26 cellular contexts compared by ENCODE assay signal in genomic region chr2:16148632-16149348, GRCh38.
A peak's percentile ranks its signal among the peaks of the same experiment; 100 is the strongest.
DNase-seq lines count a peak whose midpoint lies in the region; ATAC-seq and TF ChIP-seq lines count a peak whose summit lies in the region.
"Had no signal": no experiment of that assay in that cellular context is flagged by ENCODE, and none has a peak within 500 bp of the region (broad histone marks: within the 10 kb centered on the region; RNA-seq: fewer than 3 reads in every experiment).

No MANE protein-coding gene starts in this region.

- H3K9me3 ChIP-seq in neural progenitor cell (ENCODE audit: low read depth): no peaks in the 10 kb centered on the region
- H3K9me3 ChIP-seq: heart right ventricle, prostate gland, sigmoid colon, thoracic aorta had no signal

- H3K9ac ChIP-seq in neural progenitor cell: no peak overlapping the region

- no peak overlapping the region for H3K4me3 ChIP-seq in GM23338
- H3K4me3 ChIP-seq in neural progenitor cell: no peak overlapping the region
- H3K4me3 ChIP-seq: heart right ventricle, prostate gland, sigmoid colon, thoracic aorta had no signal

- no peaks in the 10 kb centered on the region for H3K36me3 Mint-ChIP-seq in activated CD4-positive, alpha-beta T cell treated with anti-CD3 and anti-CD28 coated beads, Interleukin-2, amount 10 ng/mL, durations not matched to agents 7 days and 5 days (ENCODE audit: low read depth)
- no peaks in the 10 kb centered on the region for H3K36me3 Mint-ChIP-seq in GM23338 (ENCODE audit: low read depth)
- H3K36me3 Mint-ChIP-seq in neural progenitor cell: no peaks in the 10 kb centered on the region
- H3K36me3 Mint-ChIP-seq: CD8-positive, alpha-beta T cell; IgD-negative memory B cell had no signal

- H3K4me1 Mint-ChIP-seq in activated CD4-positive, alpha-beta T cell treated with anti-CD3 and anti-CD28 coated beads, Interleukin-2, amount 10 ng/mL, durations not matched to agents 7 days and 5 days: no peaks in the 10 kb centered on the region
- H3K4me1 Mint-ChIP-seq in GM23338 (no peaks in the 10 kb centered on the region), neural progenitor cell (peaks cover 2% of the 10 kb centered on the region)
- H3K4me1 Mint-ChIP-seq: IgD-negative memory B cell had no signal

- H3K27ac Mint-ChIP-seq in activated CD4-positive, alpha-beta T cell treated with anti-CD3 and anti-CD28 coated beads, Interleukin-2, amount 10 ng/mL, durations not matched to agents 7 days and 5 days: no peak overlapping the region
- no peak overlapping the region for H3K27ac Mint-ChIP-seq in GM23338
- H3K27ac Mint-ChIP-seq in neural progenitor cell: peak overlapping the region; percentile 23
- H3K27ac Mint-ChIP-seq: CD8-positive, alpha-beta T cell; IgD-negative memory B cell; T-helper 2 cell treated with Interferon-gamma antibody and Interleukin-4, amounts not matched to agents 5 μg/mL and 100 μg/mL, for 36 hours had no signal

- no peaks in the 10 kb centered on the region for H4K20me1 ChIP-seq in GM23338 (replicated peaks; ENCODE audit: insufficient read depth)
- H4K20me1 ChIP-seq in neural progenitor cell (ENCODE audit: low read depth): no peaks in the 10 kb centered on the region

- no peaks in the 10 kb centered on the region for H3K9me3 Mint-ChIP-seq in activated CD4-positive, alpha-beta T cell treated with anti-CD3 and anti-CD28 coated beads, Interleukin-2, amount 10 ng/mL, durations not matched to agents 7 days and 5 days
- H3K9me3 Mint-ChIP-seq in GM23338: no peaks in the 10 kb centered on the region
- H3K9me3 Mint-ChIP-seq in neural progenitor cell: peaks cover 6% of the 10 kb centered on the region
- H3K9me3 Mint-ChIP-seq: T-helper 2 cell treated with Interferon-gamma antibody and Interleukin-4, amounts not matched to agents 5 μg/mL and 100 μg/mL, for 36 hours had no signal

- H3F3A ChIP-seq in GM23338 (replicated peaks; ENCODE audit: low read depth): 0 out of 2 replicates have a peak, but pooled peaks cover 4% of the 10 kb centered on the region
- H3F3A ChIP-seq in neural progenitor cell (ENCODE audit: low read depth): peaks cover 37% of the 10 kb centered on the region

- CTCF ChIA-PET in activated CD4-positive, alpha-beta T cell treated with anti-CD3 and anti-CD28 coated beads, Interleukin-2, amount 10 ng/mL, durations not matched to agents 7 days and 5 days (lab: Charles Lee): no interaction called here

- H3K27ac ChIP-seq in GM23338 (ENCODE audit: low read depth): no peak overlapping the region
- H3K27ac ChIP-seq in neural progenitor cell: no peak overlapping the region
- H3K27ac ChIP-seq: epithelial cell of prostate, heart right ventricle, prostate gland, sigmoid colon, thoracic aorta, WERI-Rb-1 had no signal

- no peaks in the 10 kb centered on the region for H3K27me3 Mint-ChIP-seq in activated CD4-positive, alpha-beta T cell treated with anti-CD3 and anti-CD28 coated beads, Interleukin-2, amount 10 ng/mL, durations not matched to agents 7 days and 5 days
- H3K27me3 Mint-ChIP-seq in GM23338 (ENCODE audit: insufficient read depth, low read depth, poor library complexity) (peaks cover 2% of the 10 kb centered on the region), neural progenitor cell (ENCODE audit: insufficient read depth, low read depth) (peaks cover 3% of the 10 kb centered on the region)

- H2AFZ ChIP-seq in GM23338 (peak overlapping the region; percentile 34; the same call in 1 of the 2 replicates), neural progenitor cell (replicated peaks) (no peak overlapping the region)

- no peak overlapping the region for H3K4me2 ChIP-seq in GM23338
- H3K4me2 ChIP-seq in neural progenitor cell: no peak overlapping the region

- H3K79me2 ChIP-seq in GM23338 (replicated peaks; ENCODE audit: insufficient read depth) (no peaks in the 10 kb centered on the region), neural progenitor cell (ENCODE audit: low read depth) (no peaks in the 10 kb centered on the region)

- TF ChIP-seq CTCF in GM23338 (conservative IDR thresholded peaks at IDR 0.05; ENCODE audit: low read depth in 2 of 2) (no peak), neural progenitor cell (IDR thresholded peaks at IDR 0.05) (no peak)

- no peaks in the 10 kb centered on the region for H3K27me3 ChIP-seq in GM23338 (ENCODE audit: insufficient read depth)
- H3K27me3 ChIP-seq in neural progenitor cell: no peaks in the 10 kb centered on the region
- H3K27me3 ChIP-seq: heart right ventricle, sigmoid colon had no signal

- H3K4me3 Mint-ChIP-seq in activated CD4-positive, alpha-beta T cell treated with anti-CD3 and anti-CD28 coated beads, Interleukin-2, amount 10 ng/mL, durations not matched to agents 7 days and 5 days: no peak overlapping the region
- no peak overlapping the region for H3K4me3 Mint-ChIP-seq in GM23338
- H3K4me3 Mint-ChIP-seq in neural progenitor cell: no peak overlapping the region
- H3K4me3 Mint-ChIP-seq: CD8-positive, alpha-beta T cell; IgD-negative memory B cell; T-helper 2 cell treated with Interferon-gamma antibody and Interleukin-4, amounts not matched to agents 5 μg/mL and 100 μg/mL, for 36 hours had no signal

- peaks cover 7% of the 10 kb centered on the region; the same call in 1 of the 2 replicates for H3K9me2 ChIP-seq in GM23338 (ENCODE audit: insufficient read depth)

- H3K4me1 ChIP-seq in GM23338 (ENCODE audit: insufficient read depth) (no peaks in the 10 kb centered on the region), neural progenitor cell (no peaks in the 10 kb centered on the region)
- H3K4me1 ChIP-seq: heart right ventricle, prostate gland, sigmoid colon had no signal

- POLR2A ChIA-PET in activated CD4-positive, alpha-beta T cell treated with anti-CD3 and anti-CD28 coated beads, Interleukin-2, amount 10 ng/mL, durations not matched to agents 7 days and 5 days (lab: Charles Lee): no interaction called here

- ATAC-seq in GM23338 (no peak), HG03135 (IDR thresholded peaks at IDR 0.05; ENCODE audit: unreplicated experiment) (no peak)
- ATAC-seq: CD8-positive, alpha-beta T cell; heart right ventricle had no signal

- DNase-seq in activated CD4-positive, alpha-beta T cell treated with anti-CD3 and anti-CD28 coated beads, Interleukin-2, amount 10 ng/mL, durations not matched to agents 7 days and 5 days: peak; percentile 16
- DNase-seq in activated CD4-positive, alpha-beta T cell treated with anti-CD3 and anti-CD28 coated beads, Interleukin-2, amount 50 U/mL, for 4 hours: no peak
- DNase-seq in GM23338 (ENCODE audit: low spot score) (no peak), ecto neural progenitor cell (ENCODE audit: low spot score) (peak; percentile 3), neural progenitor cell (ENCODE audit: low spot score) (no peak), OCI-M2 (lab: John Stamatoyannopoulos, UW; ENCODE audit: unreplicated experiment) (no peak), NCI-H1417 treated with DMSO at 0.1 percent for 48 hours (lab: John Stamatoyannopoulos, UW) (no peak)
- DNase-seq: activated T-cell treated with anti-CD3 and anti-CD28 coated beads, Interleukin-2, amount 50 U/mL, for 1 hour; amygdala; CD8-positive, alpha-beta T cell; DMS 273 treated with DMSO at 0.1 percent for 48 hours; heart right ventricle; kidney glomerular epithelial cell; NCI-H1105; NCI-H1930; NCI-H526; NK-92 treated with Interleukin-12 subunit alpha and Interleukin-12 subunit beta, amount 100 ng/mL, for 24 hours; SHP77; sigmoid colon; WERI-Rb-1 had no signal

- H3K36me3 ChIP-seq in GM23338 (ENCODE audit: insufficient read depth): no peaks in the 10 kb centered on the region
- no peaks in the 10 kb centered on the region for H3K36me3 ChIP-seq in neural progenitor cell
- H3K36me3 ChIP-seq: heart right ventricle, prostate gland, sigmoid colon, thoracic aorta, WERI-Rb-1 had no signal

TF ChIP-seq in GM23338, 12 proteins besides CTCF, POLR2A, EP300 and RAD21:
- TF ChIP-seq CREB1 (CRISPR knock-in tag; IDR thresholded peaks at IDR 0.05; ENCODE audit: low read depth) (no peak), STAT1 (IDR thresholded peaks at IDR 0.05; ENCODE audit: unreplicated experiment) (no peak), ZNF331 (CRISPR knock-in tag; IDR thresholded peaks at IDR 0.05; ENCODE audit: low read depth) (no peak), JUNB (IDR thresholded peaks at IDR 0.05; ENCODE audit: unreplicated experiment) (no peak), NANOG (IDR thresholded peaks at IDR 0.05; ENCODE audit: borderline replicate concordance) (no peak), EZH2 (IDR thresholded peaks at IDR 0.05; ENCODE audit: low read depth, unreplicated experiment) (no peak)

Comparison
In these comparisons a context has a peak if more than half of its experiments do, and no peak if none do; other contexts are left out.
1. DNase-seq: peak in activated CD4-positive, alpha-beta T cell treated with anti-CD3 and anti-CD28 coated beads, Interleukin-2, amount 10 ng/mL, durations not matched to agents 7 days and 5 days (single experiment) and ecto neural progenitor cell (single experiment); none in activated CD4-positive, alpha-beta T cell treated with anti-CD3 and anti-CD28 coated beads, Interleukin-2, amount 50 U/mL, for 4 hours (0 of 2), GM23338 (single experiment), neural progenitor cell (single experiment), OCI-M2 (single experiment) and NCI-H1417 treated with DMSO at 0.1 percent for 48 hours (single experiment).